24 cellular contexts compared by ENCODE assay signal in the genomic region with DNA sequence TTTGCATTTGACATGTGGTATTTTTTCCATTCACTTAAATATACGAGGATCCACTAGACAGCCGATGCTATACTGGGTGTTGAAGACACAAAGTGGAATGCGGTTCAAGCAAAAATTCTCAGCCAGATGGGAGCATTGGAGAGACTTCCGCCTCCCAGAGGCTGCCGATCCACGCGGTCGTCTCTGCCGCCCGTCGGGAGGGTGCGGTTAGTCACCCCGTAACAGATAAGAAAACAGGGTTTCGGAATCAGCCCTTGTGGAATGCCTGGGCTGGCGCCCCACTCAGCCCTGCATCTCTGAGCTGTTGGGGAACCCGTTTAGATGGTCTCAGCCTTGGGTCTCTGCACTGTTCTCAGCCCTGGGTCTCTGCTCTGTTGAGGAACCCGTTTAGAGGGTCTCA. TPM values are rescaled to one million over a fixed set of nuclear protein-coding genes. Genes with fewer than 3 reads are reported as not detected.
DNase-seq lines count a peak whose midpoint lies in the region; ATAC-seq, FAIRE-seq and TF ChIP-seq lines count a peak whose summit lies in the region.
"Had no signal": no experiment of that assay in that cellular context is flagged by ENCODE, and none has a peak within 500 bp of the region (broad histone marks: within the 10 kb centered on the region; RNA-seq: fewer than 3 reads in every experiment).

No MANE protein-coding gene starts in this region.

- POLR2A ChIA-PET in WTC11 (lab: Charles Lee), result no interaction called here
- POLR2A ChIA-PET in H1 (lab: Charles Lee; ENCODE audit: partially characterized antibody), result no interaction called here

- peak overlapping the region; percentile 3; the same call in 1 of the 2 replicates for H4K8ac ChIP-seq in H1 (ENCODE audit: extremely low read depth, insufficient read depth, low read length)

- H4K5ac ChIP-seq in H1 (ENCODE audit: insufficient read length, low read depth, low read length), result no peak overlapping the region

- H3K14ac ChIP-seq in H1 (ENCODE audit: insufficient read length), result no peak overlapping the region

- H4K20me1 ChIP-seq in Loucy (ENCODE audit: insufficient read depth, low read length, poor library complexity, severe bottlenecking) (peaks cover 98% of the 10 kb centered on the region), H1 (replicated peaks in 1 of 2; ENCODE audit: control insufficient read depth in 1 of 2, insufficient read depth in 2 of 2, low read length in 2 of 2) (peaks cover 84 to 89% of the 10 kb centered on the region in 2 experiments)

- no peaks in the 10 kb centered on the region for H3K27me3 ChIP-seq in Loucy (ENCODE audit: insufficient read depth, low read length, poor library complexity, severe bottlenecking)
- no peaks in the 10 kb centered on the region; a peak in 1 of 7 replicates for H3K27me3 ChIP-seq in H1 (replicated peaks in 1 of 4; ENCODE audit: control insufficient read depth in 3 of 4, extremely low read depth in 1 of 4, insufficient read depth in 3 of 4, low read length in 3 of 4)
- H3K27me3 ChIP-seq: BLaER1 treated with 17β-estradiol and CSF1 and Interleukin-3, amounts not matched to agents 10 nM and 100 nM; SJSA1 had no signal

- no peaks in the 10 kb centered on the region for H3K9me3 Mint-ChIP-seq in WTC11
- no peaks in the 10 kb centered on the region for H3K9me3 Mint-ChIP-seq in progenitor cell of endocrine pancreas (ENCODE audit: low read depth)
- H3K9me3 Mint-ChIP-seq in HFFc6, result no peaks in the 10 kb centered on the region
- H3K9me3 Mint-ChIP-seq: CD8-positive, alpha-beta T cell had no signal

- H2BK120ac ChIP-seq in H1 (replicated peaks; ENCODE audit: low read depth, low read length), result no peak overlapping the region

- H3K4me3 ChIP-seq in Loucy (ENCODE audit: low read length, poor library complexity, severe bottlenecking) (no peak overlapping the region), H1 (ENCODE audit: extremely low read depth in 1 of 4, insufficient read depth in 2 of 4, low read depth in 3 of 4, low read length in 4 of 4) (no peak overlapping the region)
- H3K4me3 ChIP-seq: BLaER1 treated with 17β-estradiol and CSF1 and Interleukin-3, amounts not matched to agents 10 nM and 100 nM; SJSA1 had no signal

- no peaks in the 10 kb centered on the region; the same call in 1 of the 2 replicates for H3K23me2 ChIP-seq in H1 (ENCODE audit: low read depth, low read length)

- H3F3A ChIP-seq in Loucy (ENCODE audit: low read depth), result no peaks in the 10 kb centered on the region

- H3K4me1 ChIP-seq in Loucy (ENCODE audit: insufficient read depth, low read length, poor library complexity, severe bottlenecking) (peaks cover 45% of the 10 kb centered on the region), H1 (replicated peaks in 1 of 4; ENCODE audit: control insufficient read depth in 3 of 4, insufficient read depth in 4 of 4, low read length in 3 of 4) (peaks cover 3 to 35% (median 25%) of the 10 kb centered on the region in 4 experiments)

- H3K4me3 Mint-ChIP-seq in WTC11, result no peak overlapping the region
- H3K4me3 Mint-ChIP-seq in progenitor cell of endocrine pancreas (ENCODE audit: low read depth), result no peak overlapping the region
- no peak overlapping the region for H3K4me3 Mint-ChIP-seq in HFFc6
- H3K4me3 Mint-ChIP-seq: CD8-positive, alpha-beta T cell had no signal

- no peak for TF ChIP-seq CTCF in Loucy (conservative IDR thresholded peaks at IDR 0.05; ENCODE audit: low read length)
- TF ChIP-seq CTCF in WTC11 (IDR thresholded peaks at IDR 0.05), result no peak
- TF ChIP-seq CTCF in H1 (IDR thresholded peaks at IDR 0.05; ENCODE audit: control extremely low read depth in 1 of 3, insufficient read depth in 1 of 3, low read depth in 1 of 3, low read length in 3 of 3), result no peak
- TF ChIP-seq CTCF in progenitor cell of endocrine pancreas (IDR thresholded peaks at IDR 0.05; ENCODE audit: unreplicated experiment), result no peak
- TF ChIP-seq CTCF in HFFc6 (IDR thresholded peaks at IDR 0.05), result no peak

- H3K27ac ChIP-seq in H1 (ENCODE audit: low read depth, low read length), result no peak overlapping the region
- H3K27ac ChIP-seq: BLaER1 treated with 17β-estradiol and CSF1 and Interleukin-3, amounts not matched to agents 10 nM and 100 nM; SJSA1 had no signal

- H2BK15ac ChIP-seq in H1 (ENCODE audit: low read length), result no peak overlapping the region

- H3K36me3 ChIP-seq in Loucy (ENCODE audit: insufficient read depth, low read length) (peaks cover 72% of the 10 kb centered on the region; the same call in 1 of the 2 replicates), H1 (ENCODE audit: control insufficient read depth in 2 of 4, insufficient read depth in 4 of 4, low read length in 3 of 4) (peaks cover 0 to 5% (median 0%) of the 10 kb centered on the region in 4 experiments; a peak in 3 of 8 replicates)
- H3K36me3 ChIP-seq: SJSA1 had no signal

- TF ChIP-seq EP300 in H1 (IDR thresholded peaks at IDR 0.05; ENCODE audit: borderline replicate concordance in 1 of 2, low read depth in 2 of 2, low read length in 2 of 2), result no peak

- no peak overlapping the region for H3K23ac ChIP-seq in H1 (ENCODE audit: insufficient read length)

- H3K18ac ChIP-seq in H1 (ENCODE audit: extremely low read depth, low read length), result no peak overlapping the region

- ATAC-seq in WTC11 (no peak), HG03469 (IDR thresholded peaks at IDR 0.05; ENCODE audit: unreplicated experiment) (no peak)
- ATAC-seq: CD8-positive, alpha-beta T cell; Right ventricle myocardium inferior had no signal

- no peak for TF ChIP-seq POLR2A in H1 (IDR thresholded peaks at IDR 0.05; ENCODE audit: control extremely low read depth in 1 of 2, low read depth in 2 of 2, low read length in 2 of 2)

- H2AFZ ChIP-seq in Loucy (ENCODE audit: low read length) (no peak overlapping the region), H1 (ENCODE audit: low read length) (no peak overlapping the region)

- peaks cover 35% of the 10 kb centered on the region for H3K79me1 ChIP-seq in H1 (ENCODE audit: low read depth, low read length)

- no peak overlapping the region for H2BK20ac ChIP-seq in H1 (ENCODE audit: low read length)

- H3K9me2 ChIP-seq in Loucy (replicated peaks; ENCODE audit: low read depth, low read length), result no peaks in the 10 kb centered on the region

- no peak for FAIRE-seq in H1 (lab: Jason Lieb, UNC)
- FAIRE-seq: GM18507, GM19239, H54 had no signal

- H2AK5ac ChIP-seq in H1 (ENCODE audit: low read depth, low read length), result no peak overlapping the region

- H3K4me1 Mint-ChIP-seq in WTC11 (peaks cover 78% of the 10 kb centered on the region), progenitor cell of endocrine pancreas (ENCODE audit: low read depth) (peaks cover 70% of the 10 kb centered on the region), HFFc6 (ENCODE audit: low read depth) (peaks cover 5% of the 10 kb centered on the region; the same call in 1 of the 2 replicates)

- H3K4me2 ChIP-seq in Loucy (ENCODE audit: low read depth, low read length, poor library complexity, severe bottlenecking) (peak overlapping the region; percentile 20), H1 (ENCODE audit: insufficient read depth in 1 of 2, low read depth in 2 of 2, low read length in 2 of 2) (no peak overlapping the region)

- CTCF ChIA-PET in WTC11 (lab: Charles Lee), result interaction anchor here (0.5 to 1.2 kb wide), 3 partner anchors 11 to 192 kb away, joined by 3 to 4 read pairs (median 3); no protein-coding TSS in a partner anchor
- CTCF ChIA-PET in H1 (lab: Charles Lee; ENCODE audit: partially characterized antibody), result interaction anchor here (0.9 to 6.7 kb wide), 8 partner anchors 7 to 205 kb away, joined by 3 to 93 read pairs (median 6); no protein-coding TSS in a partner anchor

- no peak overlapping the region for H2BK5ac ChIP-seq in H1 (ENCODE audit: low read depth, low read length)

- H3K27ac Mint-ChIP-seq in WTC11 (peak overlapping the region; percentile 77; the same call in 1 of the 2 replicates), progenitor cell of endocrine pancreas (peak overlapping the region; percentile 5), HFFc6 (no peak overlapping the region)

- no peak overlapping the region for H2BK12ac ChIP-seq in H1 (ENCODE audit: low read depth, low read length)

- H3K27me3 Mint-ChIP-seq in WTC11 (ENCODE audit: low read depth) (no peaks in the 10 kb centered on the region), progenitor cell of endocrine pancreas (no peaks in the 10 kb centered on the region), HFFc6 (ENCODE audit: insufficient read depth) (peaks cover 12% of the 10 kb centered on the region)

- peaks cover 100% of the 10 kb centered on the region for H3K79me2 ChIP-seq in Loucy (ENCODE audit: insufficient read depth, low read length)
- H3K79me2 ChIP-seq in H1 (ENCODE audit: control insufficient read depth in 1 of 2, insufficient read depth in 2 of 2, low read length in 2 of 2), result peaks cover 52 to 100% of the 10 kb centered on the region in 2 experiments

- no peak overlapping the region for H3K9ac ChIP-seq in Loucy (ENCODE audit: low read depth, low read length, poor library complexity, severe bottlenecking)
- no peak overlapping the region for H3K9ac ChIP-seq in H1 (replicated peaks in 1 of 4; ENCODE audit: extremely low read depth in 1 of 4, low read depth in 3 of 4, low read length in 3 of 4)

- H3K56ac ChIP-seq in H1 (replicated peaks; ENCODE audit: insufficient read length, low read depth, low read length), result no peak overlapping the region

- 94% methylated on average over 17 of the region's 17 CpGs; no CpG with 5 or more reads in 1 of the 2 experiments for WGBS in H1 (ENCODE audit: extremely low coverage in 1 of 2, insufficient coverage in 1 of 2, insufficient read length in 1 of 2, insufficient replicate concordance in 2 of 2, low coverage in 1 of 2, low lambda C conversion rate in 2 of 2, missing lambda C conversion rate in 1 of 2), 2 experiments

- TF ChIP-seq RAD21 in H1 (IDR thresholded peaks at IDR 0.05 in 1 of 2, conservative IDR thresholded peaks at IDR 0.05 in 1 of 2; ENCODE audit: low read depth in 2 of 2, low read length in 2 of 2), result no peak

- no peak overlapping the region for H3K4ac ChIP-seq in H1 (replicated peaks; ENCODE audit: insufficient read length, low read depth, low read length)

- DNase-seq in WTC11 (ENCODE audit: low spot score) (no peak), H1 (ENCODE audit: low read depth in 1 of 2, low spot score in 2 of 2) (no peak), progenitor cell of endocrine pancreas (ENCODE audit: low spot score, unreplicated experiment) (no peak), HFFc6 (no peak)
- no peak for DNase-seq in stimulated activated CD4-positive, alpha-beta T cell treated with anti-CD3 and anti-CD28 coated beads, Interleukin-1b, Interleukin-23, amount 100 ng/mL, for 48 hours
- DNase-seq in stimulated activated CD4-positive, alpha-beta T cell treated with anti-CD3 and anti-CD28 coated beads, Interleukin-2, amount 100 ng/mL, for 24 hours, result no peak
- DNase-seq: ACHN; Calu3; CD8-positive, alpha-beta T cell; GDM1; IMR-90; MV-4-11; NCI-H1105 treated with DMSO at 0.1 percent for 48 hours; NCI-H2081; NCI-H2171; NCI-H526 had no signal

- H3K36me3 Mint-ChIP-seq in WTC11 (no peaks in the 10 kb centered on the region; the same call in 1 of the 2 replicates), progenitor cell of endocrine pancreas (ENCODE audit: insufficient read depth) (peaks cover 2% of the 10 kb centered on the region), HFFc6 (ENCODE audit: low read depth) (peaks cover 9% of the 10 kb centered on the region; the same call in 1 of the 2 replicates)

- no peak overlapping the region for H4K91ac ChIP-seq in H1 (replicated peaks; ENCODE audit: insufficient read length, low read length)

- H3K9me3 ChIP-seq in Loucy (ENCODE audit: insufficient read depth, low read depth, low read length), result no peaks in the 10 kb centered on the region
- H3K9me3 ChIP-seq in H1 (ENCODE audit: insufficient read depth in 2 of 2, low read depth in 1 of 2, low read length in 1 of 2), result no peaks in the 10 kb centered on the region
- H3K9me3 ChIP-seq: BLaER1 treated with 17β-estradiol and CSF1 and Interleukin-3, amounts not matched to agents 10 nM and 100 nM; SJSA1 had no signal

RNA-seq across cellular contexts. Expression of a gene that starts 7.3 kb away (rescaled TPM):
- total RNA-seq in WTC11 (2021) (91.0 to 124 TPM (median 93.8 TPM) in 3 replicates), progenitor cell of endocrine pancreas (136 and 143 TPM in 2 replicates)
- 65.6 and 66.2 TPM in 2 replicates for total RNA-seq in H1 (2021; fragmentation: NEBNext Ultra II Directional; extraction: Animal tissue kit (Norgen Biotek cat#: 25700))
- 26.0 and 40.0 TPM in 2 replicates for polyA plus RNA-seq in H1 (2011; rRNA removed)
- 26.5 TPM for polyA plus RNA-seq in H1 (2011; cell fraction: cytosol; rRNA removed)
- polyA plus RNA-seq in H1 (2011; cell fraction: nucleus; rRNA removed), result 123 TPM
- polyA plus RNA-seq in H1 (2012, experiment 1 of 2), result 42.4 to 51.0 TPM (median 44.8 TPM) in 4 replicates
- polyA plus RNA-seq in H1 (2012, experiment 2 of 2), result 18.4 TPM
- polyA plus RNA-seq in H1 (2013, experiment 1 of 2), result 30.0 TPM
- polyA plus RNA-seq in H1 (2013, experiment 2 of 2), result 30.1 TPM
- polyA minus RNA-seq in H1 (2011; rRNA and poly(A)+ RNA removed), result 35.8 and 37.6 TPM in 2 replicates
- polyA minus RNA-seq in H1 (2011; cell fraction: cytosol; rRNA and poly(A)+ RNA removed), result 76.6 TPM
- 93.7 TPM for polyA minus RNA-seq in H1 (2011; cell fraction: nucleus; rRNA and poly(A)+ RNA removed)
- 10 to 100 TPM; 49.2 to 62.3 (median 58.1) TPM for total RNA-seq in HFFc6 (2021; fragmentation: NEBNext Ultra II Directional; extraction: Animal tissue kit (Norgen Biotek cat#: 25700))
